Comparison of ENCODE assay signal across 13 cellular contexts in genomic region chr14:36996133-36996856, GRCh38.
DNase-seq lines count a peak whose midpoint lies in the region; TF ChIP-seq lines count a peak whose summit lies in the region.
"Had no signal": no experiment of that assay in that cellular context is flagged by ENCODE, and none has a peak within 500 bp of the region (broad histone marks: within the 10 kb centered on the region; RNA-seq: fewer than 3 reads in every experiment).

No MANE protein-coding gene starts in this region.

- no peak overlapping the region for H3K4me3 ChIP-seq in AG10803 (ENCODE audit: low read length)
- H3K4me3 ChIP-seq in mammary epithelial cell (replicated peaks in 1 of 3; ENCODE audit: insufficient read depth in 1 of 3, low read depth in 2 of 3, low read length in 3 of 3): no peak overlapping the region
- H3K4me3 ChIP-seq in kidney epithelial cell (ENCODE audit: low read depth, low read length): no peak overlapping the region
- H3K4me3 ChIP-seq in coronary artery: no peak overlapping the region
- H3K4me3 ChIP-seq in Peyer's patch: no peak overlapping the region
- no peak overlapping the region for H3K4me3 ChIP-seq in smooth muscle cell
- H3K4me3 ChIP-seq: uterus had no signal

- dilution Hi-C loops in mammary epithelial cell (cut with HindIII; ENCODE audit: low sequenced_read_pairs): no loop called here

- CTCF ChIA-PET in mammary epithelial cell (lab: Charles Lee; ENCODE audit: low non-redundant PET): no interaction called here

- TF ChIP-seq POLR2A in Peyer's patch (IDR thresholded peaks at IDR 0.05): no peak

- in situ Hi-C loops in mammary epithelial cell (cut with MboI; ENCODE audit: low sequenced_read_pairs in 2 of 2): no loop called here

- intact Hi-C loops in mammary epithelial cell (cut with micrococcal nuclease): loop anchor here (5.0 kb wide), 1 partner anchor 121 kb away; no protein-coding TSS in a partner anchor

- H3K27me3 ChIP-seq in mammary epithelial cell (ENCODE audit: insufficient read depth, low read length) (no peaks in the 10 kb centered on the region), kidney epithelial cell (ENCODE audit: control insufficient read depth, insufficient read depth, low read length) (no peaks in the 10 kb centered on the region), Peyer's patch (no peaks in the 10 kb centered on the region), smooth muscle cell (ENCODE audit: low read depth) (no peaks in the 10 kb centered on the region)
- H3K27me3 ChIP-seq: uterus had no signal

- H3F3A ChIP-seq in smooth muscle cell (ENCODE audit: low read depth): no peaks in the 10 kb centered on the region

- no peak for TF ChIP-seq CTCF in AG10803 (conservative IDR thresholded peaks at IDR 0.05; ENCODE audit: low read length)
- TF ChIP-seq CTCF in mammary epithelial cell (conservative IDR thresholded peaks at IDR 0.05 in 1 of 2, IDR thresholded peaks at IDR 0.05 in 1 of 2; ENCODE audit: extremely low read depth in 1 of 2, insufficient read depth in 1 of 2, low read depth in 1 of 2, low read length in 2 of 2): no peak
- TF ChIP-seq CTCF in kidney epithelial cell (IDR thresholded peaks at IDR 0.05; ENCODE audit: insufficient read depth, low read length, poor library complexity, severe bottlenecking): no peak
- no peak for TF ChIP-seq CTCF in coronary artery (IDR thresholded peaks at IDR 0.05)
- no peak for TF ChIP-seq CTCF in Peyer's patch (IDR thresholded peaks at IDR 0.05)
- TF ChIP-seq CTCF in smooth muscle cell (IDR thresholded peaks at IDR 0.05; ENCODE audit: borderline replicate concordance, insufficient read depth, poor library complexity, severe bottlenecking): no peak

- H3K36me3 ChIP-seq in mammary epithelial cell (ENCODE audit: insufficient read depth, low read length): no peaks in the 10 kb centered on the region
- no peaks in the 10 kb centered on the region for H3K36me3 ChIP-seq in kidney epithelial cell (ENCODE audit: control insufficient read depth, insufficient read depth, low read length)
- H3K36me3 ChIP-seq in Peyer's patch: no peaks in the 10 kb centered on the region
- H3K36me3 ChIP-seq in smooth muscle cell (ENCODE audit: low read depth): no peaks in the 10 kb centered on the region
- H3K36me3 ChIP-seq: uterus had no signal

- H3K4me2 ChIP-seq in mammary epithelial cell (ENCODE audit: insufficient read depth, low read depth, low read length) (peak overlapping the region; percentile 25), smooth muscle cell (no peak overlapping the region)

- H3K27ac ChIP-seq in mammary epithelial cell (ENCODE audit: insufficient read depth, low read depth, low read length) (no peak overlapping the region), coronary artery (no peak overlapping the region), Peyer's patch (no peak overlapping the region), smooth muscle cell (ENCODE audit: low read depth) (no peak overlapping the region)
- H3K27ac ChIP-seq: uterus had no signal

- whole genome bisulfite sequencing in mammary epithelial cell (ENCODE audit: low coverage, missing lambda C conversion rate): 58% methylated on average over 4 of the region's 4 CpGs
- 57% methylated on average over 4 of the region's 4 CpGs for WGBS in smooth muscle cell (ENCODE audit: low lambda C conversion rate)

- H3K9me3 ChIP-seq in mammary epithelial cell (replicated peaks; ENCODE audit: insufficient read depth, low read length): no peaks in the 10 kb centered on the region
- no peaks in the 10 kb centered on the region for H3K9me3 ChIP-seq in Peyer's patch
- no peaks in the 10 kb centered on the region for H3K9me3 ChIP-seq in smooth muscle cell (replicated peaks; ENCODE audit: low read depth)
- H3K9me3 ChIP-seq: uterus had no signal

- H3K4me1 ChIP-seq in mammary epithelial cell (ENCODE audit: insufficient read depth, low read length) (peaks cover 16% of the 10 kb centered on the region), Peyer's patch (no peaks in the 10 kb centered on the region), smooth muscle cell (ENCODE audit: low read depth) (no peaks in the 10 kb centered on the region)
- H3K4me1 ChIP-seq: uterus had no signal

- BruUV-seq in mammary epithelial cell (replicated peaks; lab: Mats Ljungman, UMichigan): no TSS peak

- H3K9ac ChIP-seq in mammary epithelial cell (ENCODE audit: insufficient read depth, low read length): no peak overlapping the region
- H3K9ac ChIP-seq in smooth muscle cell (ENCODE audit: low read depth): no peak overlapping the region

- peak overlapping the region; percentile 40 for H2AFZ ChIP-seq in mammary epithelial cell (ENCODE audit: low read depth, low read length)
- no peak overlapping the region for H2AFZ ChIP-seq in smooth muscle cell (ENCODE audit: low read depth)

- no peaks in the 10 kb centered on the region for H3K79me2 ChIP-seq in mammary epithelial cell (ENCODE audit: insufficient read depth, low read length)
- H3K79me2 ChIP-seq in smooth muscle cell (ENCODE audit: low read depth): no peaks in the 10 kb centered on the region

- H4K20me1 ChIP-seq in mammary epithelial cell (ENCODE audit: insufficient read depth, low read length): no peaks in the 10 kb centered on the region
- no peaks in the 10 kb centered on the region for H4K20me1 ChIP-seq in smooth muscle cell (ENCODE audit: low read depth)

- peak; percentile 66 for DNase-seq in AG10803 (ENCODE audit: low read depth)
- DNase-seq in HS-5 (ENCODE audit: low read depth): peak; percentile 26
- DNase-seq in mammary epithelial cell: peak; percentile 71
- peak; percentile 25 for DNase-seq in kidney epithelial cell (ENCODE audit: low read depth)
- DNase-seq in coronary artery (ENCODE audit: low spot score): no peak
- DNase-seq in Peyer's patch: no peak
- DNase-seq in GM19240 (ENCODE audit: insufficient read length, low spot score): no peak
- DNase-seq in smooth muscle cell (lab: John Stamatoyannopoulos, UW; ENCODE audit: unreplicated experiment): no peak
- DNase-seq: activated CD4-positive, alpha-beta memory T cell treated with anti-CD3 and anti-CD28 coated beads for 36 hours; NCI-H1436 treated with DMSO at 0.1 percent for 48 hours; NCI-H526 treated with DMSO at 0.1 percent for 48 hours; SHP77; uterus had no signal

Comparison
In these comparisons a context has a peak if more than half of its experiments do, and no peak if none do; other contexts are left out.
1. DNase-seq: peak in AG10803 (single experiment), HS-5 (single experiment), mammary epithelial cell (single experiment) and kidney epithelial cell (single experiment); none in coronary artery (single experiment), Peyer's patch (0 of 3), GM19240 (single experiment) and smooth muscle cell (single experiment).